13 cellular contexts compared by ENCODE assay signal in genomic region chr7:88095-88926, GRCh38.
A peak's percentile ranks its signal among the peaks of the same experiment; 100 is the strongest.
DNase-seq lines count a peak whose midpoint lies in the region; ATAC-seq and TF ChIP-seq lines count a peak whose summit lies in the region.
"Had no signal": no experiment of that assay in that cellular context is flagged by ENCODE, and none has a peak within 500 bp of the region (broad histone marks: within the 10 kb centered on the region; RNA-seq: fewer than 3 reads in every experiment).

No MANE protein-coding gene starts in this region.

- no peaks in the 10 kb centered on the region for H3K27me3 ChIP-seq in right cardiac atrium (ENCODE audit: control insufficient read depth, insufficient read depth)
- H3K27me3 ChIP-seq in heart left ventricle: peaks cover 0 to 5% (median 0%) of the 10 kb centered on the region in 9 donors
- H3K27me3 ChIP-seq in brain microvascular endothelial cell (replicated peaks): no peaks in the 10 kb centered on the region
- H3K27me3 ChIP-seq: colonic mucosa, testis had no signal

- no peak overlapping the region for H3K27ac Mint-ChIP-seq in stimulated activated memory B cell treated with anti-CD40 and anti-IgM and Interleukin-4, amounts not matched to agents 10 μg/mL and 1 μg/mL and 100 μg/mL, for 72 hours

- peaks cover 22% of the 10 kb centered on the region for H3K4me1 Mint-ChIP-seq in stimulated activated memory B cell treated with anti-CD40 and anti-IgM and Interleukin-4, amounts not matched to agents 10 μg/mL and 1 μg/mL and 100 μg/mL, for 72 hours

- TF ChIP-seq CTCF in heart left ventricle (IDR thresholded peaks at IDR 0.05) (no peak), brain microvascular endothelial cell (IDR thresholded peaks at IDR 0.05; ENCODE audit: low read depth, low read length, missing control alignments) (peak; percentile 44)

- H3K4me1 ChIP-seq in right cardiac atrium (ENCODE audit: control insufficient read depth, insufficient read depth, low read length): no peaks in the 10 kb centered on the region
- H3K4me1 ChIP-seq in heart left ventricle: peaks cover 0 to 27% (median 14%) of the 10 kb centered on the region in 12 donors
- H3K4me1 ChIP-seq: colonic mucosa had no signal

- no peak overlapping the region for H3K27ac ChIP-seq in right cardiac atrium (ENCODE audit: low read length)
- peak overlapping the region in 2 of 12 donors; percentile 45 to 73 for H3K27ac ChIP-seq in heart left ventricle
- H3K27ac ChIP-seq in brain microvascular endothelial cell: peak overlapping the region; percentile 67
- H3K27ac ChIP-seq: testis had no signal

- intact Hi-C loops in right cardiac atrium (cut with DNase I) (no loop called here), heart left ventricle (cut with DNase I) (no loop called here)

- H3K36me3 ChIP-seq in heart left ventricle: no peaks in the 10 kb centered on the region
- H3K36me3 ChIP-seq in brain microvascular endothelial cell (replicated peaks): no peaks in the 10 kb centered on the region
- H3K36me3 ChIP-seq: colonic mucosa had no signal

- 84% methylated on average over 27 of the region's 27 CpGs for WGBS in right cardiac atrium
- WGBS in heart left ventricle, 4 donors: 84 to 87% (median 85%) methylated on average over 26 to 27 of the region's 27 CpGs

- H3K36me3 Mint-ChIP-seq in stimulated activated memory B cell treated with anti-CD40 and anti-IgM and Interleukin-4, amounts not matched to agents 10 μg/mL and 1 μg/mL and 100 μg/mL, for 72 hours: no peaks in the 10 kb centered on the region

- no peak overlapping the region for H3K4me3 Mint-ChIP-seq in stimulated activated memory B cell treated with anti-CD40 and anti-IgM and Interleukin-4, amounts not matched to agents 10 μg/mL and 1 μg/mL and 100 μg/mL, for 72 hours

- in situ Hi-C loops in brain microvascular endothelial cell (cut with HindIII; ENCODE audit: low pct_ligation_motif_present, low sequenced_read_pairs): no loop called here

- no peaks in the 10 kb centered on the region for H3K9me3 ChIP-seq in right cardiac atrium (ENCODE audit: control insufficient read depth, low read length)
- H3K9me3 ChIP-seq in heart left ventricle: no peaks in the 10 kb centered on the region
- H3K9me3 ChIP-seq: colonic mucosa, testis had no signal

- DNase-seq in right cardiac atrium (peak in 2 of 3 donors; percentile 37 to 42), heart left ventricle (no peak), brain microvascular endothelial cell (no peak), mesenteric fat pad (ENCODE audit: low spot score) (peak; percentile 83), kidney glomerular epithelial cell (lab: John Stamatoyannopoulos, UW) (no peak), nucleus accumbens (lab: John Stamatoyannopoulos, UW) (no peak), NCI-H69 (lab: John Stamatoyannopoulos, UW) (no peak)
- DNase-seq: activated T-cell treated with anti-CD3 and anti-CD28 coated beads, Interleukin-2, amount 50 U/mL, for 48 hours; colonic mucosa; head of caudate nucleus; NCI-H146; testis had no signal

- H3K27me3 Mint-ChIP-seq in stimulated activated memory B cell treated with anti-CD40 and anti-IgM and Interleukin-4, amounts not matched to agents 10 μg/mL and 1 μg/mL and 100 μg/mL, for 72 hours: peaks cover 19% of the 10 kb centered on the region

- H3K4me3 ChIP-seq in right cardiac atrium (ENCODE audit: low read length): no peak overlapping the region
- H3K4me3 ChIP-seq in heart left ventricle: no peak overlapping the region
- no peak overlapping the region for H3K4me3 ChIP-seq in brain microvascular endothelial cell (ENCODE audit: low read depth, low read length)
- H3K4me3 ChIP-seq: colonic mucosa, testis had no signal

- no peaks in the 10 kb centered on the region for H3K9me3 Mint-ChIP-seq in stimulated activated memory B cell treated with anti-CD40 and anti-IgM and Interleukin-4, amounts not matched to agents 10 μg/mL and 1 μg/mL and 100 μg/mL, for 72 hours

- no peak for TF ChIP-seq POLR2A in heart left ventricle (IDR thresholded peaks at IDR 0.05)

- ATAC-seq in right cardiac atrium (no peak), heart left ventricle (no peak)
- no peak for ATAC-seq in stimulated activated memory B cell treated with anti-CD40 and anti-IgM and Interleukin-4, amounts not matched to agents 10 μg/mL and 1 μg/mL and 100 μg/mL, for 72 hours

Comparison
In these comparisons a context has a peak if more than half of its experiments do, and no peak if none do; other contexts are left out.
1. DNase-seq: peak in right cardiac atrium (2 of 3) and mesenteric fat pad (single experiment); none in heart left ventricle (0 of 5), brain microvascular endothelial cell (single experiment), kidney glomerular epithelial cell (single experiment), nucleus accumbens (0 of 56) and NCI-H69 (single experiment).